ENCODE assay signal across 8 cellular contexts in the genomic region with DNA sequence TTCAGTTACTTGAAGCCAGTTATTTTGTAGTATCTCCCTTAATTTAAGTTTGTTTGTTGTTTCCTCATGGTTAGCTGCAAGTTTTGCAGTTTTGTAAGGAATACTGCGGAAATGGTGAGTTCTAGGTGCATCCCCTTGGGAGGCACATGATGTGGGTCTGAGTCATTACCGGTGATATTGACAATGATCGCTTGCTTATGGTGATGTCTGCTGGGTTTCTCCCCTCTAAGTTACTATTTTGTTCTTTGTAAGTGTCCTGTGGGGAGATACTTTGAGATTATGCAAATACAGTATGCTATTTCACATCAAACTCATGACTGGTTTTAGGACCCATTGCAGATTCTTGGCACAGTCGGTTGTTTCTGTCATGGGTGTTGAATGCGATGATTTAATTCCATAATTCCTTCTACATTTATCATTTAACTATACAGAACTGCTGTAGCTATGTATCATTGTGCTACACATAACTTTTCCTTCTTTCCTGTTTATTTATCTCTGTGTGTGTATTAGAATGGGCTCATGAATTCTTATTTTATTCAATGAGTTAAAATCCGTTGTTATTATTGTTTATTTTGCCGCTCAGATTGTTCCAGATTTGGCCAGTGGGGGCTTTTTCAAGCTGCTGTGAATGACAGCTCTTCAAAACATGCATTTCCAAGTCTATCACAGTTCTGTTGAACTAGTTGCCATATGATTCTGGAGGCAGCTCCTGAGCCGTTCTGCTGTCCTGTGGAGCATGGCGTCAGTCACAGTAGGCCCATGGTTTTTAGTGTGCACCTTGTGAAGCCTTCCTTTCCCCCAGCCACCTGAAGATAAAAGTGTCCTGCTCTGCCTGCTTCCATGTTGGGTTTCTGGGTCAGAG. TPM values are rescaled to one million over a fixed set of nuclear protein-coding genes. Genes with fewer than 3 reads are reported as not detected.
DNase-seq lines count a peak whose midpoint lies in the region; ATAC-seq lines count a peak whose summit lies in the region.

No MANE protein-coding gene starts in this region.

- H3K4me3 ChIP-seq in skeletal muscle cell (ENCODE audit: low read depth, low read length), result no peak overlapping the region

- peak; percentile 32 for DNase-seq in M059J (ENCODE audit: low read depth)
- peak; percentile 72 for DNase-seq in skeletal muscle cell (ENCODE audit: low read depth)
- no peak for DNase-seq in NCI-H2081 treated with DMSO at 0.1 percent for 48 hours (lab: John Stamatoyannopoulos, UW)
- DNase-seq in globus pallidus (ENCODE audit: low spot score), result no peak
- no peak for DNase-seq in midbrain (lab: John Stamatoyannopoulos, UW)

- ATAC-seq in GM18499 (IDR thresholded peaks at IDR 0.05; ENCODE audit: insufficient read depth, unreplicated experiment) (peak; percentile 95), GM21717 (IDR thresholded peaks at IDR 0.05; ENCODE audit: unreplicated experiment) (peak; percentile 87)

- peak overlapping the region; percentile 47 for H3K27ac ChIP-seq in cingulate gyrus (ENCODE audit: low read depth, low read length)

RNA-seq across cellular contexts. Expression of gene TSPAN14, which starts 18.4 kb away (rescaled TPM):
- total RNA-seq in M059J (2014; rRNA removed; shearing (Covaris generic)), result 32.0 and 44.4 TPM in 2 replicates

Comparison
In these comparisons a context has a peak if more than half of its experiments do, and no peak if none do; other contexts are left out.
1. DNase-seq: peak in M059J (single experiment) and skeletal muscle cell (single experiment); none in NCI-H2081 treated with DMSO at 0.1 percent for 48 hours (single experiment), globus pallidus (single experiment) and midbrain (single experiment).